In genomic region chr1:84107538-84107937, GRCh38 we compare ENCODE assay signal across 8 cellular contexts. TPM values are rescaled to one million over a fixed set of nuclear protein-coding genes. Genes with fewer than 3 reads are reported as not detected.
DNase-seq lines count a peak whose midpoint lies in the region; ATAC-seq and TF ChIP-seq lines count a peak whose summit lies in the region.
"Not testable (repeated sequence)": the region's sequence is repeated elsewhere in the genome, so short reads cannot be mapped to it uniquely, and the experiment has no call there.

No MANE protein-coding gene starts in this region.

- H4K20me1 ChIP-seq in HCT116 (ENCODE audit: insufficient read depth); MM.1S (ENCODE audit: insufficient read depth, low read length): not testable (repeated sequence)

- peaks cover 20 to 25% of the 10 kb centered on the region in 2 experiments for H3K4me1 ChIP-seq in HCT116 (ENCODE audit: control insufficient read depth in 1 of 2, insufficient read depth in 2 of 2, low read length in 2 of 2)
- not testable (repeated sequence) for H3K4me1 ChIP-seq in MM.1S (ENCODE audit: low read length)

- not testable (repeated sequence) for H3K9me3 ChIP-seq in HCT116 (ENCODE audit: control insufficient read depth in 1 of 2, insufficient read depth in 1 of 2, low read depth in 1 of 2, low read length in 2 of 2); MM.1S (replicated peaks; ENCODE audit: insufficient read depth, low read length)

- not testable (repeated sequence) for TF ChIP-seq CTCF in HCT116 (IDR thresholded peaks at IDR 0.05 in 2 of 3, conservative IDR thresholded peaks at IDR 0.05 in 1 of 3; ENCODE audit: borderline replicate concordance in 1 of 3, insufficient read depth in 1 of 3, low read depth in 2 of 3, low read length in 2 of 3); MM.1S (IDR thresholded peaks at IDR 0.05; ENCODE audit: low read length); fibroblast of the aortic adventitia (IDR thresholded peaks at IDR 0.05; ENCODE audit: insufficient read depth, low read length)

- not testable (repeated sequence) for H3K27me3 ChIP-seq in HCT116 (ENCODE audit: insufficient read depth, low read length); MM.1S (replicated peaks; ENCODE audit: insufficient read depth, low read length)

- not testable (repeated sequence) for H3K9ac ChIP-seq in HCT116 (ENCODE audit: low read length); MM.1S (ENCODE audit: low read length)

- CTCF ChIA-PET in HCT116 (lab: Charles Lee): not testable (repeated sequence)

- RAD21 ChIA-PET in HCT116 (lab: Charles Lee; ENCODE audit: low non-redundant PET in 1 of 2, low total read pairs in 2 of 2, uncharacterized antibody in 2 of 2, unreplicated experiment in 2 of 2): not testable (repeated sequence)

- H3K36me3 ChIP-seq in HCT116 (ENCODE audit: control insufficient read depth in 1 of 2, insufficient read depth in 2 of 2, low read length in 2 of 2); MM.1S (replicated peaks; ENCODE audit: insufficient read depth, low read length): not testable (repeated sequence)

- ATAC-seq in GM19035 (IDR thresholded peaks at IDR 0.05; ENCODE audit: unreplicated experiment) (peak; percentile 68), HCT116 (peak; percentile 40; the same call in 1 of the 2 replicates), HG03097 (IDR thresholded peaks at IDR 0.05; ENCODE audit: low FRiP score, unreplicated experiment) (peak; percentile 56)

- DNase-seq in GM04504 (ENCODE audit: low read depth) (peak; percentile 30), MM.1S (peak; percentile 24), astrocyte of the hippocampus (ENCODE audit: low read depth, low spot score) (peak; percentile 61), fibroblast of the aortic adventitia (ENCODE audit: low read depth) (peak; percentile 75), stromal cell of bone marrow (ENCODE audit: low read depth) (peak; percentile 42)
- not testable (repeated sequence) for DNase-seq in HCT116 (ENCODE audit: low read depth, low spot score)

- POLR2A ChIA-PET in HCT116 (lab: Charles Lee): interaction anchor here (0.6 kb wide), 1 partner anchor 8 kb away, joined by 3 read pairs; no protein-coding TSS in a partner anchor

- not testable (repeated sequence) for H3K4me3 ChIP-seq in HCT116 (replicated peaks in 1 of 2; ENCODE audit: low read depth in 1 of 2, low read length in 2 of 2); MM.1S (ENCODE audit: low read length); fibroblast of the aortic adventitia (ENCODE audit: low read depth, low read length)

- not testable (repeated sequence) for H2AFZ ChIP-seq in HCT116 (ENCODE audit: low read depth, low read length, poor library complexity, severe bottlenecking); MM.1S (ENCODE audit: low read length)

- BruUV-seq in HCT116 (replicated peaks; lab: Mats Ljungman, UMichigan): not testable (repeated sequence)

- TF ChIP-seq RAD21 in HCT116 (IDR thresholded peaks at IDR 0.05; ENCODE audit: low read depth): not testable (repeated sequence)

- H3K4me2 ChIP-seq in HCT116 (ENCODE audit: low read length): peak overlapping the region; percentile 30
- H3K4me2 ChIP-seq in MM.1S (ENCODE audit: low read depth, low read length): not testable (repeated sequence)

- not testable (repeated sequence) for H3K27ac ChIP-seq in HCT116 (ENCODE audit: low read depth, low read length); MM.1S (ENCODE audit: low read length)

- not testable (repeated sequence) for TF ChIP-seq POLR2A in HCT116 (IDR thresholded peaks at IDR 0.05; ENCODE audit: borderline replicate concordance, extremely low read depth, insufficient read depth, insufficient read length)

- H3K79me2 ChIP-seq in HCT116 (ENCODE audit: insufficient read depth, low read length); MM.1S (ENCODE audit: low read length): not testable (repeated sequence)

- not testable (repeated sequence) for H3F3A ChIP-seq in MM.1S (ENCODE audit: insufficient read depth, low read length)

- intact Hi-C loops in HCT116 (cut with micrococcal nuclease): not testable (repeated sequence)

- not testable (repeated sequence) for H3K9me2 ChIP-seq in HCT116 (ENCODE audit: insufficient read depth); MM.1S (replicated peaks; ENCODE audit: insufficient read depth, low read length)

TF ChIP-seq in HCT116, 20 proteins besides CTCF, POLR2A, EP300 and RAD21:
- peak; percentile 29 for TF ChIP-seq FOSL1 (IDR thresholded peaks at IDR 0.05; ENCODE audit: low read depth)
- TF ChIP-seq JUND (IDR thresholded peaks at IDR 0.05): peak; percentile 26; the same call in 1 of the 2 replicates

RNA-seq across cellular contexts. Expression of gene PRKACB, which starts 36.5 kb away (rescaled TPM):
- total RNA-seq in HCT116 (2021; ENCODE audit: unreplicated experiment) (135 TPM), fibroblast of the aortic adventitia (ENCODE audit: low replicate concordance) (18.3 and 30.3 TPM in 2 replicates)
- polyA plus RNA-seq in HCT116 (2012): 16.6 and 32.8 TPM in 2 replicates
